Comparison of ENCODE assay signal across 1 cellular context in genomic region chr16:71883849-71884638, GRCh38.
TF ChIP-seq lines count a peak whose summit lies in the region.

Gene ZNF821, minus strand, starts transcription at chr16:71884182. Its CDS starts 4,236 bp downstream, at chr16:71879946.

TF ChIP-seq in HepG2, 621 proteins besides CTCF, POLR2A, EP300 and RAD21 (continued from another document and continues in another):
- TF ChIP-seq PRDM15 (CRISPR knock-in tag; IDR thresholded peaks at IDR 0.05), result no peak
- no peak for TF ChIP-seq GPN1 (CRISPR knock-in tag; IDR thresholded peaks at IDR 0.05; ENCODE audit: borderline replicate concordance)
- TF ChIP-seq KDM4B (CRISPR knock-in tag; IDR thresholded peaks at IDR 0.05), result no peak
- TF ChIP-seq ASH2L (IDR thresholded peaks at IDR 0.05; ENCODE audit: insufficient read length, low read depth, low read length), result peak; percentile 86
- 0 out of 2 replicates have a peak, but pooled peaks have one; percentile 34 for TF ChIP-seq NR2C2 (CRISPR knock-in tag; IDR thresholded peaks at IDR 0.05; ENCODE audit: borderline replicate concordance)
- peak; percentile 76 for TF ChIP-seq AHR (CRISPR knock-in tag; IDR thresholded peaks at IDR 0.05)
- TF ChIP-seq SIN3A (IDR thresholded peaks at IDR 0.05; ENCODE audit: borderline replicate concordance, low read depth, low read length), result peak; percentile 23; the same call in 1 of the 2 replicates
- 0 out of 2 replicates have a peak, but pooled peaks have one; percentile 12 for TF ChIP-seq ZBTB2 (CRISPR knock-in tag; IDR thresholded peaks at IDR 0.05; ENCODE audit: low read depth)
- no peak for TF ChIP-seq IKZF5 (CRISPR knock-in tag; IDR thresholded peaks at IDR 0.05)
- peak; percentile 61; the same call in 1 of the 2 replicates for TF ChIP-seq GABPB1 (CRISPR knock-in tag; IDR thresholded peaks at IDR 0.05)
- TF ChIP-seq ZNF567 (CRISPR knock-in tag; IDR thresholded peaks at IDR 0.05; ENCODE audit: borderline replicate concordance), result 0 out of 2 replicates have a peak, but pooled peaks have one; percentile 47
- peak; percentile 64; the same call in 1 of the 2 replicates for TF ChIP-seq ZNF296 (CRISPR knock-in tag; conservative IDR thresholded peaks at IDR 0.05)
- peak; percentile 93 for TF ChIP-seq HOXA3 (CRISPR knock-in tag; IDR thresholded peaks at IDR 0.05)
- 0 out of 2 replicates have a peak, but pooled peaks have one; percentile 23 for TF ChIP-seq ZNF563 (CRISPR knock-in tag; IDR thresholded peaks at IDR 0.05)
- TF ChIP-seq BRF2 (CRISPR knock-in tag; IDR thresholded peaks at IDR 0.05), result no peak
- peak; percentile 45; the same call in 1 of the 2 replicates for TF ChIP-seq NFYB (CRISPR knock-in tag; IDR thresholded peaks at IDR 0.05)
- TF ChIP-seq IKZF4 (CRISPR knock-in tag; IDR thresholded peaks at IDR 0.05; ENCODE audit: borderline replicate concordance, low read depth, not compliant biosample characterization), result peak; percentile 9
- TF ChIP-seq ZNF317 (CRISPR knock-in tag; IDR thresholded peaks at IDR 0.05), result no peak
- no peak for TF ChIP-seq ZNF335 (CRISPR knock-in tag; IDR thresholded peaks at IDR 0.05)
- no peak for TF ChIP-seq TOE1 (CRISPR knock-in tag; IDR thresholded peaks at IDR 0.05)
- peak; percentile 19; the same call in 1 of the 2 replicates for TF ChIP-seq TMF1 (CRISPR knock-in tag; IDR thresholded peaks at IDR 0.05; ENCODE audit: low read depth)
- no peak for TF ChIP-seq TBP (CRISPR knock-in tag; IDR thresholded peaks at IDR 0.05)
- TF ChIP-seq NR3C1 (CRISPR knock-in tag; IDR thresholded peaks at IDR 0.05), result no peak
- 0 out of 2 replicates have a peak, but pooled peaks have one; percentile 24 for TF ChIP-seq ZNF761 (CRISPR knock-in tag; conservative IDR thresholded peaks at IDR 0.05)
- TF ChIP-seq ZNF407 (CRISPR knock-in tag; IDR thresholded peaks at IDR 0.05; ENCODE audit: not compliant biosample characterization), result peak; percentile 14
- TF ChIP-seq ZNF572 (CRISPR knock-in tag; IDR thresholded peaks at IDR 0.05), result peak; percentile 88
- 0 out of 2 replicates have a peak, but pooled peaks have one; percentile 21 for TF ChIP-seq GZF1 (CRISPR knock-in tag; IDR thresholded peaks at IDR 0.05)
- TF ChIP-seq ZNF556 (CRISPR knock-in tag; IDR thresholded peaks at IDR 0.05; ENCODE audit: borderline replicate concordance), result peak; percentile 64; the same call in 1 of the 2 replicates
- TF ChIP-seq ARNTL (CRISPR knock-in tag; IDR thresholded peaks at IDR 0.05), result peak; percentile 45; the same call in 1 of the 2 replicates
- TF ChIP-seq ZNF614 (CRISPR knock-in tag; IDR thresholded peaks at IDR 0.05; ENCODE audit: borderline replicate concordance), result 0 out of 2 replicates have a peak, but pooled peaks have one; percentile 32
- no peak for TF ChIP-seq FOXK2 (IDR thresholded peaks at IDR 0.05)
- TF ChIP-seq ZNF441 (CRISPR knock-in tag; IDR thresholded peaks at IDR 0.05; ENCODE audit: borderline replicate concordance), result 0 out of 2 replicates have a peak, but pooled peaks have one; percentile 11
- 0 out of 2 replicates have a peak, but pooled peaks have one; percentile 9 for TF ChIP-seq GFI1 (CRISPR knock-in tag; IDR thresholded peaks at IDR 0.05; ENCODE audit: borderline replicate concordance)
- no peak for TF ChIP-seq AKNA (CRISPR knock-in tag; IDR thresholded peaks at IDR 0.05; ENCODE audit: borderline replicate concordance)
- peak; percentile 60; the same call in 1 of the 2 replicates for TF ChIP-seq ZFP91 (CRISPR knock-in tag; IDR thresholded peaks at IDR 0.05; ENCODE audit: borderline replicate concordance)
- TF ChIP-seq SALL2 (CRISPR knock-in tag; IDR thresholded peaks at IDR 0.05), result 0 out of 2 replicates have a peak, but pooled peaks have one; percentile 46
